ENCODE assay signal across 8 cellular contexts in the genomic region with DNA sequence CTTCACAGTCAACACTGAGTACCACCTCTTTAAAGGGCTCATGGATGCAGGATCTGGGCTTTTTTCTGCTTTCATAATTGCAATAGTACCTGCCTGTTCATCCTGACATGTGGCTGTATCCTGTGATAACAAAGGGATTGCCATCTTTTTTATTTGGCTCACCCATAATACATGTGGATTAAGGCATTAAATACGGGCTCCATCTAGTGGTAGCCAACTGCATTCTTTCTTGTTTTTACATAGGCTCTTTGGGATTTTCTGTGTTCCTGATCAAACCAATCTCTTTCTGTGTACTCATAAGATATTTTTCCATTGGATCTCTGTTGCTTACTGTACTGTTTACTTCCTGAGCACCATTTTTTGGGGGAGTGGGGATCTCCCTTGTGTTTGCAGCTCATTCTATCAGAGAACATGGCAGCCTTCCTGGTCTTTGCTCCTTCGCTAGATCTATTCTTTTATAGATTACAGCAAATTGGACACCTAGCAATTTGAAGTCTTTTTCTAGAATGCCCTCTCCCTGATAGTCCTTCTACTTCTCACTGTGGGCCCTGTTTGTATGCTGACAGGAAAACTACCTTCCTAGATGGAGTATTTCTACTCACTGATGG.
A peak's percentile ranks its signal among the peaks of the same experiment; 100 is the strongest.
DNase-seq lines count a peak whose midpoint lies in the region; ATAC-seq, FAIRE-seq and TF ChIP-seq lines count a peak whose summit lies in the region.

No MANE protein-coding gene starts in this region.

- TF ChIP-seq CTCF in pancreas (IDR thresholded peaks at IDR 0.05) = peak; percentile 27 to 65 (median 54)

- no peak for FAIRE-seq in pancreas (lab: Jason Lieb, UNC)
- no peak for FAIRE-seq in GM19239 (lab: Jason Lieb, UNC)

- DNase-seq in GM03348 (ENCODE audit: low spot score) (peak; percentile 20), HS-27A (ENCODE audit: low read depth) (peak; percentile 3), NT2/D1 (ENCODE audit: low read depth, low spot score) (peak; percentile 22), epidermal melanocyte (ENCODE audit: insufficient read length, low spot score) (peak; percentile 51), pancreas (no peak), sciatic nerve (ENCODE audit: low spot score) (no peak), GM19239 (ENCODE audit: insufficient read length, low spot score) (no peak)

- 42 to 46% methylated on average over 2 of the region's 2 CpGs for WGBS in pancreas, 2 donors

- intact Hi-C loops in pancreas (cut with DNase I) (loop anchor here in 1 of 3 donors (10.0 kb wide), 1 partner anchor 474 kb away; no protein-coding TSS in a partner anchor), sciatic nerve (cut with DNase I) (loop anchor here (10.0 kb wide), 1 partner anchor 474 kb away; no protein-coding TSS in a partner anchor)

- H3K36me3 ChIP-seq in NT2/D1 (ENCODE audit: insufficient read depth, insufficient read length, low read length) (no peaks in the 10 kb centered on the region), pancreas (no peaks in the 10 kb centered on the region)

- H3K9me3 ChIP-seq in NT2/D1 (ENCODE audit: insufficient read depth, low read length) (no peaks in the 10 kb centered on the region), pancreas (no peaks in the 10 kb centered on the region)

- no peaks in the 10 kb centered on the region for H3K4me1 ChIP-seq in NT2/D1 (ENCODE audit: insufficient read depth, insufficient read length)
- H3K4me1 ChIP-seq in pancreas = no peaks in the 10 kb centered on the region

- H3K27ac ChIP-seq in pancreas = no peak overlapping the region

- H3K9ac ChIP-seq in NT2/D1 (ENCODE audit: insufficient read length, low read depth) = no peak overlapping the region

- H3K4me3 ChIP-seq in NT2/D1 (ENCODE audit: insufficient read length, low read depth) (no peak overlapping the region), pancreas (no peak overlapping the region)

- peak in 3 of 4 donors; percentile 60 to 62 (median 60) for ATAC-seq in pancreas
- ATAC-seq in sciatic nerve = no peak
- no peak for ATAC-seq in HG03469 (IDR thresholded peaks at IDR 0.05; ENCODE audit: unreplicated experiment)

- H3K27me3 ChIP-seq in NT2/D1 (ENCODE audit: insufficient read depth, insufficient read length) = no peaks in the 10 kb centered on the region
- H3K27me3 ChIP-seq in pancreas = peaks cover 0 to 4% (median 0%) of the 10 kb centered on the region in 4 donors

Comparison
In these comparisons a context has a peak if more than half of its experiments do, and no peak if none do; other contexts are left out.
1. DNase-seq: peak in GM03348 (single experiment), HS-27A (single experiment), NT2/D1 (single experiment) and epidermal melanocyte (single experiment); none in pancreas (0 of 6), sciatic nerve (single experiment) and GM19239 (single experiment).
2. ATAC-seq: peak in pancreas (3 of 4); none in sciatic nerve (single experiment) and HG03469 (single experiment).